10 cellular contexts compared by ENCODE assay signal in genomic region chr13:49649244-49649962, GRCh38. TPM values are rescaled to one million over a fixed set of nuclear protein-coding genes. Genes with fewer than 3 reads are reported as not detected.
A peak's percentile ranks its signal among the peaks of the same experiment; 100 is the strongest.
DNase-seq lines count a peak whose midpoint lies in the region; ATAC-seq and TF ChIP-seq lines count a peak whose summit lies in the region.
"Had no signal": no experiment of that assay in that cellular context is flagged by ENCODE, and none has a peak within 500 bp of the region (broad histone marks: within the 10 kb centered on the region; RNA-seq: fewer than 3 reads in every experiment).

No MANE protein-coding gene starts in this region.

- BruUV-seq in MCF 10A (replicated peaks; lab: Mats Ljungman, UMichigan), result no TSS peak

- peak overlapping the region; percentile 51 for H3K27ac Mint-ChIP-seq in MCF 10A (ENCODE audit: low read depth, unreplicated experiment)

- POLR2A ChIA-PET in MCF 10A (lab: Yijun Ruan, JAX), result interaction anchor here (1.1 to 2.3 kb wide), 3 partner anchors 42 to 210 kb away, joined by 3 to 5 read pairs (median 4); partner anchors contain the start of gene EBPL

- no peak overlapping the region for H3K4me2 ChIP-seq in hepatocyte

- H3K27me3 ChIP-seq in breast epithelium, result no peaks in the 10 kb centered on the region
- no peaks in the 10 kb centered on the region for H3K27me3 ChIP-seq in hepatocyte
- no peaks in the 10 kb centered on the region for H3K27me3 ChIP-seq in upper lobe of right lung

- intact Hi-C loops in MCF 10A (cut with micrococcal nuclease), result no loop called here
- intact Hi-C loops in breast epithelium (cut with DNase I; ENCODE audit: low total_unique reads), result loop anchor here (10.0 kb wide), 1 partner anchor 195 kb away; no protein-coding TSS in a partner anchor
- intact Hi-C loops in upper lobe of right lung (cut with DNase I), result no loop called here

- no peaks in the 10 kb centered on the region for H3K27me3 Mint-ChIP-seq in MCF 10A (ENCODE audit: insufficient read depth, unreplicated experiment)

- no peak for TF ChIP-seq POLR2A in breast epithelium (IDR thresholded peaks at IDR 0.05)

- H4K20me1 ChIP-seq in hepatocyte (ENCODE audit: insufficient read depth, poor library complexity, severe bottlenecking), result no peaks in the 10 kb centered on the region

- H3K27ac ChIP-seq in breast epithelium, result no peak overlapping the region
- no peak overlapping the region for H3K27ac ChIP-seq in VCaP
- no peak overlapping the region for H3K27ac ChIP-seq in hepatocyte
- H3K27ac ChIP-seq in upper lobe of right lung, result no peak overlapping the region

- no peaks in the 10 kb centered on the region for H3K4me1 ChIP-seq in breast epithelium
- H3K4me1 ChIP-seq in hepatocyte (ENCODE audit: insufficient read depth), result no peaks in the 10 kb centered on the region
- no peaks in the 10 kb centered on the region for H3K4me1 ChIP-seq in upper lobe of right lung

- H3K79me2 ChIP-seq in hepatocyte, result no peaks in the 10 kb centered on the region

- H3K4me3 ChIP-seq in breast epithelium (no peak overlapping the region), hepatocyte (no peak overlapping the region), upper lobe of right lung (no peak overlapping the region)

- H3K4me1 Mint-ChIP-seq in MCF 10A (ENCODE audit: insufficient read depth, unreplicated experiment), result no peaks in the 10 kb centered on the region

- TF ChIP-seq CTCF in MCF 10A (IDR thresholded peaks at IDR 0.05; ENCODE audit: unreplicated experiment), result peak; percentile 36
- peak in 1 of 3 donors; percentile 10 for TF ChIP-seq CTCF in breast epithelium (IDR thresholded peaks at IDR 0.05)
- TF ChIP-seq CTCF in VCaP (conservative IDR thresholded peaks at IDR 0.05), result peak; percentile 75
- peak; percentile 48 for TF ChIP-seq CTCF in hepatocyte (IDR thresholded peaks at IDR 0.05; ENCODE audit: poor library complexity)
- TF ChIP-seq CTCF in upper lobe of right lung (IDR thresholded peaks at IDR 0.05), result peak; percentile 37

- DNase-seq in MCF 10A (ENCODE audit: unreplicated experiment) (peak; percentile 54), breast epithelium (ENCODE audit: low spot score in 2 of 2) (no peak), hepatocyte (ENCODE audit: low spot score) (peak; percentile 32), upper lobe of right lung (no peak), NCI-H1930 (lab: John Stamatoyannopoulos, UW) (no peak), hypothalamus (lab: John Stamatoyannopoulos, UW) (no peak)
- DNase-seq: activated naive CD4-positive, alpha-beta T cell treated with anti-CD3 and anti-CD28 coated beads, Interleukin-2, amount 50 U/mL, for 16 hours; SHP77 treated with DMSO at 0.1 percent for 48 hours had no signal

- WGBS in hepatocyte (ENCODE audit: low lambda C conversion rate, missing lambda C conversion rate), result 57% methylated on average over 5 of the region's 5 CpGs

- no peaks in the 10 kb centered on the region for H3K9me3 Mint-ChIP-seq in MCF 10A (ENCODE audit: unreplicated experiment)

- H3K36me3 ChIP-seq in breast epithelium, result no peaks in the 10 kb centered on the region
- no peaks in the 10 kb centered on the region for H3K36me3 ChIP-seq in hepatocyte (replicated peaks; ENCODE audit: insufficient read depth, low read depth)
- H3K36me3 ChIP-seq in upper lobe of right lung, result no peaks in the 10 kb centered on the region

- ATAC-seq in upper lobe of right lung, result peak; percentile 60
- ATAC-seq in HG03469 (IDR thresholded peaks at IDR 0.05; ENCODE audit: unreplicated experiment), result no peak

- CTCF ChIA-PET in MCF 10A (lab: Yijun Ruan, JAX), result interaction anchor here (0.6 to 1.8 kb wide), 4 partner anchors 16 to 330 kb away, joined by 3 to 4 read pairs (median 4); no protein-coding TSS in a partner anchor

- H3K36me3 Mint-ChIP-seq in MCF 10A (ENCODE audit: insufficient read depth, unreplicated experiment), result peaks cover 9% of the 10 kb centered on the region

- H2AFZ ChIP-seq in hepatocyte, result no peak overlapping the region

- no peak overlapping the region for H3K4me3 Mint-ChIP-seq in MCF 10A (ENCODE audit: unreplicated experiment)

- no peaks in the 10 kb centered on the region for H3K9me3 ChIP-seq in breast epithelium
- no peaks in the 10 kb centered on the region for H3K9me3 ChIP-seq in hepatocyte (ENCODE audit: low read depth)
- no peaks in the 10 kb centered on the region for H3K9me3 ChIP-seq in upper lobe of right lung

- H3K9me2 ChIP-seq in hepatocyte (replicated peaks; ENCODE audit: insufficient read depth), result no peaks in the 10 kb centered on the region

RNA-seq across cellular contexts. Expression of gene ARL11, which starts 21.1 kb away (rescaled TPM):
- total RNA-seq in MCF 10A (2022), result not detected in 2 replicates
- total RNA-seq in breast epithelium, result 1 to 10 TPM in 2 of 3 donors, under 1 TPM in 1; 0.98 to 1.4 (median 1.3) TPM
- 0.10 TPM in 1 of 2 replicates, not detected in the other for total RNA-seq in hepatocyte
- polyA plus RNA-seq in hepatocyte, result 0.22 TPM in 1 of 2 replicates, not detected in the other
- 4.4 TPM for total RNA-seq in upper lobe of right lung

RNA-seq across cellular contexts. Expression of gene EBPL, which starts 41.9 kb away (rescaled TPM):
- total RNA-seq in MCF 10A (2022) (90.1 and 121 TPM in 2 replicates), breast epithelium (100 to 1,000 TPM in 1 of 3 donors, 10 to 100 TPM in 2; 33.3 to 104 (median 80.1) TPM), hepatocyte (174 and 180 TPM in 2 replicates), upper lobe of right lung (48.0 TPM)
- 109 and 135 TPM in 2 replicates for polyA plus RNA-seq in hepatocyte

Comparison
In these comparisons a context has a peak if more than half of its experiments do, and no peak if none do; other contexts are left out.
1. DNase-seq: peak in MCF 10A (single experiment) and hepatocyte (single experiment); none in breast epithelium (0 of 2), upper lobe of right lung (single experiment), NCI-H1930 (0 of 2) and hypothalamus (0 of 51).